15 cellular contexts compared by ENCODE assay signal in the genomic region with DNA sequence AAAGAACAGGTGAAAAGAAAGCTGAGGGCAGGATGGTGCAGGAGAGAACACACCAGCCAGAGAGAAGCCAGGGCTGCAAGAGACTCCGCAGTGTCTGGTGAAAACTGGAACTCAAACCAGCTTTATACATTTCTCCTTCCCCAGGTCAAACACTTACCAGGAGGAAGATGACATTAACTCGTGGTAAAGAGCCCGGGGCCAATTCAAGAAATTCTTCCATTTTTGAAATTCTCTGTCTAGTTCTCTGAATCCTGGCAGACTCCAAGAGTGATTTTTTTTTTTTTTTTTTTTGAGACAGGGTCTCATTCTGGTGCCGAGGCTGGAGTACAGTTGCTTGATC.
"Had no signal": no experiment of that assay in that cellular context is flagged by ENCODE, and none has a peak within 500 bp of the region (broad histone marks: within the 10 kb centered on the region; RNA-seq: fewer than 3 reads in every experiment).

No MANE protein-coding gene starts in this region.

- H3K27ac ChIP-seq: body of pancreas, esophagus squamous epithelium, upper lobe of left lung had no signal

- ATAC-seq: activated CD8-positive, alpha-beta memory T cell treated with anti-CD3 and anti-CD28 coated beads, Interleukin-2, amount 10 ng/mL, durations not matched to agents 7 days and 5 days; body of pancreas; effector memory CD8-positive, alpha-beta T cell had no signal

- H3K4me3 ChIP-seq: body of pancreas, esophagus squamous epithelium, upper lobe of left lung had no signal

- H3K36me3 ChIP-seq: esophagus squamous epithelium, upper lobe of left lung had no signal

- H3K4me1 ChIP-seq: upper lobe of left lung had no signal

- DNase-seq: activated B cell treated with CpG ODN at 0.5 μM for 24 hours; activated CD4-positive, alpha-beta memory T cell treated with anti-CD3 and anti-CD28 coated beads, Interleukin-2, amount 10 ng/mL, durations not matched to agents 7 days and 5 days; activated CD4-positive, alpha-beta T cell treated with anti-CD3 and anti-CD28 coated beads for 4 hours; activated CD8-positive, alpha-beta memory T cell treated with anti-CD3 and anti-CD28 coated beads, Interleukin-2, amount 10 ng/mL, durations not matched to agents 7 days and 5 days; activated naive CD4-positive, alpha-beta T cell; activated naive CD8-positive, alpha-beta T cell treated with anti-CD3 and anti-CD28 coated beads, Interleukin-2, amount 10 ng/mL, durations not matched to agents 7 days and 5 days; amygdala; body of pancreas; caudate nucleus; effector memory CD8-positive, alpha-beta T cell; esophagus squamous epithelium; retina; stimulated activated CD4-positive, alpha-beta T cell treated with anti-CD3 and anti-CD28 coated beads, Interleukin-2, amount 100 ng/mL, for 24 hours; stimulated activated naive CD4-positive, alpha-beta T cell treated with Interleukin-2 at 50 U/mL for 16 hours; upper lobe of left lung had no signal

- H3K9me3 ChIP-seq: body of pancreas, esophagus squamous epithelium, upper lobe of left lung had no signal
